Comparison of ENCODE assay signal across 8 cellular contexts in the genomic region with DNA sequence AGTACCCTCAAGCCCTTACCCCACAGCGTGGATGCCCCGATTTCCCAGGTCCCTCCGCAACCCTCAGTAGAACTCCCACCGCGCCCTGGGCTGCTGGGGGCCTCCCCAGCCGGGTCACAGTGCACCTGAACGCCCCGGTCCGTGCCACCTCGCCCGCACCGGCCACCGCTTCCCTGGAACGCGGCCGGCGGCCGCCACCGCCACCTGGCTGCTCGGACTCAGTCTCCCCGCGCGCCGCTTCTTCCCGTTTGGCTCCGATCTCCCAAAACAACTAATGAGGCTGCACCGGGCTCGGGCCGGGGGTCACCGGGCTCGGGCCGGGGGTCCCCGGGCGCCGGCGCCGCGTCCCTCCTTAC. TPM values are rescaled to one million over a fixed set of nuclear protein-coding genes. Genes with fewer than 3 reads are reported as not detected.
A peak's percentile ranks its signal among the peaks of the same experiment; 100 is the strongest.
DNase-seq lines count a peak whose midpoint lies in the region; ATAC-seq and TF ChIP-seq lines count a peak whose summit lies in the region.

No MANE protein-coding gene starts in this region.

- H3K9me2 ChIP-seq in GM23338 (ENCODE audit: insufficient read depth) = no peaks in the 10 kb centered on the region

- peaks cover 39% of the 10 kb centered on the region for H3K4me1 Mint-ChIP-seq in GM23338
- H3K4me1 Mint-ChIP-seq in activated naive CD8-positive, alpha-beta T cell treated with anti-CD3 and anti-CD28 coated beads, Interleukin-2, amount 50 U/mL, for 24 hours = peaks cover 44% of the 10 kb centered on the region

- peaks cover 3% of the 10 kb centered on the region; the same call in 2 of the 3 replicates for H3K36me3 Mint-ChIP-seq in GM23338 (ENCODE audit: low read depth)
- H3K36me3 Mint-ChIP-seq in activated naive CD8-positive, alpha-beta T cell treated with anti-CD3 and anti-CD28 coated beads, Interleukin-2, amount 50 U/mL, for 24 hours (ENCODE audit: low read depth) = no peaks in the 10 kb centered on the region

- H3K27ac ChIP-seq in ACC112 (ENCODE audit: low read depth, low read length) = no peak overlapping the region
- H3K27ac ChIP-seq in GM23338 (ENCODE audit: low read depth) = no peak overlapping the region

- H3K27me3 ChIP-seq in ACC112 (ENCODE audit: insufficient read depth, low read length) = no peaks in the 10 kb centered on the region
- no peaks in the 10 kb centered on the region for H3K27me3 ChIP-seq in GM23338 (ENCODE audit: insufficient read depth)

- peaks cover 20% of the 10 kb centered on the region for H3K27me3 Mint-ChIP-seq in GM23338 (ENCODE audit: insufficient read depth, low read depth, poor library complexity)
- H3K27me3 Mint-ChIP-seq in activated naive CD8-positive, alpha-beta T cell treated with anti-CD3 and anti-CD28 coated beads, Interleukin-2, amount 50 U/mL, for 24 hours = no peaks in the 10 kb centered on the region

- H3K36me3 ChIP-seq in ACC112 (ENCODE audit: insufficient read depth, low read length) = no peaks in the 10 kb centered on the region
- H3K36me3 ChIP-seq in GM23338 (ENCODE audit: insufficient read depth) = no peaks in the 10 kb centered on the region

- peaks cover 23% of the 10 kb centered on the region for H3K4me1 ChIP-seq in ACC112 (ENCODE audit: control insufficient read depth, insufficient read depth, low read length, unreplicated experiment)
- H3K4me1 ChIP-seq in GM23338 (ENCODE audit: insufficient read depth) = peaks cover 31% of the 10 kb centered on the region

- ATAC-seq in GM23338 = peak; percentile 4
- ATAC-seq in activated naive CD8-positive, alpha-beta T cell treated with anti-CD3 and anti-CD28 coated beads, Interleukin-2, amount 50 U/mL, for 24 hours = no peak
- no peak for ATAC-seq in stimulated activated naive CD8-positive, alpha-beta T cell treated with anti-CD3 and anti-CD28 coated beads, Interleukin-15, Interleukin-2, amounts not matched to agents 100 U/mL and 50 U/mL, for 24 hours

- DNase-seq in GM23338 (ENCODE audit: low spot score) = peak; percentile 33
- DNase-seq in activated naive CD8-positive, alpha-beta T cell treated with anti-CD3 and anti-CD28 coated beads, Interleukin-2, amount 50 U/mL, for 24 hours = peak; percentile 31
- peak; percentile 9 for DNase-seq in iPS-NIHi11 (ENCODE audit: low spot score)
- DNase-seq in stimulated activated naive CD8-positive, alpha-beta T cell treated with anti-CD3 and anti-CD28 coated beads, Interleukin-15, Interleukin-2, amounts not matched to agents 100 U/mL and 50 U/mL, for 24 hours = peak; percentile 36
- DNase-seq in NK-92 (lab: John Stamatoyannopoulos, UW; ENCODE audit: unreplicated experiment) = no peak
- DNase-seq in T-helper 9 cell = no peak
- DNase-seq in NCI-H1105 (lab: John Stamatoyannopoulos, UW) = no peak

- H3K4me2 ChIP-seq in GM23338 = peak overlapping the region; percentile 77

- no peak overlapping the region for H3K27ac Mint-ChIP-seq in GM23338
- peak overlapping the region; percentile 40 for H3K27ac Mint-ChIP-seq in activated naive CD8-positive, alpha-beta T cell treated with anti-CD3 and anti-CD28 coated beads, Interleukin-2, amount 50 U/mL, for 24 hours

- H3K79me2 ChIP-seq in ACC112 (ENCODE audit: control insufficient read depth, insufficient read depth, low read length, unreplicated experiment) (peaks cover 16% of the 10 kb centered on the region), GM23338 (replicated peaks; ENCODE audit: insufficient read depth) (peaks cover 53% of the 10 kb centered on the region)

- peaks cover 12% of the 10 kb centered on the region; the same call in 1 of the 2 replicates for H3F3A ChIP-seq in GM23338 (replicated peaks; ENCODE audit: low read depth)

- H3K9me3 Mint-ChIP-seq in GM23338 = no peaks in the 10 kb centered on the region
- H3K9me3 Mint-ChIP-seq in activated naive CD8-positive, alpha-beta T cell treated with anti-CD3 and anti-CD28 coated beads, Interleukin-2, amount 50 U/mL, for 24 hours = no peaks in the 10 kb centered on the region

- H3K4me3 ChIP-seq in ACC112 (ENCODE audit: low read depth, low read length) (peak overlapping the region; percentile 93), GM23338 (peak overlapping the region; percentile 95)

- TF ChIP-seq CTCF in GM23338 (conservative IDR thresholded peaks at IDR 0.05; ENCODE audit: low read depth in 2 of 2) = no peak

- H3K4me3 Mint-ChIP-seq in GM23338 = peak overlapping the region; percentile 89
- peak overlapping the region; percentile 83 for H3K4me3 Mint-ChIP-seq in activated naive CD8-positive, alpha-beta T cell treated with anti-CD3 and anti-CD28 coated beads, Interleukin-2, amount 50 U/mL, for 24 hours

- H2AFZ ChIP-seq in ACC112 (ENCODE audit: low read length, unreplicated experiment) (peak overlapping the region; percentile 74), GM23338 (no peak overlapping the region)

- peaks cover 29% of the 10 kb centered on the region for H4K20me1 ChIP-seq in GM23338 (replicated peaks; ENCODE audit: insufficient read depth)

TF ChIP-seq in GM23338, 12 proteins besides CTCF, POLR2A, EP300 and RAD21 (continues in another document):
- TF ChIP-seq, protein P1, sequence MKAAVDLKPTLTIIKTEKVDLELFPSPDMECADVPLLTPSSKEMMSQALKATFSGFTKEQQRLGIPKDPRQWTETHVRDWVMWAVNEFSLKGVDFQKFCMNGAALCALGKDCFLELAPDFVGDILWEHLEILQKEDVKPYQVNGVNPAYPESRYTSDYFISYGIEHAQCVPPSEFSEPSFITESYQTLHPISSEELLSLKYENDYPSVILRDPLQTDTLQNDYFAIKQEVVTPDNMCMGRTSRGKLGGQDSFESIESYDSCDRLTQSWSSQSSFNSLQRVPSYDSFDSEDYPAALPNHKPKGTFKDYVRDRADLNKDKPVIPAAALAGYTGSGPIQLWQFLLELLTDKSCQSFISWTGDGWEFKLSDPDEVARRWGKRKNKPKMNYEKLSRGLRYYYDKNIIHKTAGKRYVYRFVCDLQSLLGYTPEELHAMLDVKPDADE (IDR thresholded peaks at IDR 0.05) = no peak
- TF ChIP-seq, protein P2, sequence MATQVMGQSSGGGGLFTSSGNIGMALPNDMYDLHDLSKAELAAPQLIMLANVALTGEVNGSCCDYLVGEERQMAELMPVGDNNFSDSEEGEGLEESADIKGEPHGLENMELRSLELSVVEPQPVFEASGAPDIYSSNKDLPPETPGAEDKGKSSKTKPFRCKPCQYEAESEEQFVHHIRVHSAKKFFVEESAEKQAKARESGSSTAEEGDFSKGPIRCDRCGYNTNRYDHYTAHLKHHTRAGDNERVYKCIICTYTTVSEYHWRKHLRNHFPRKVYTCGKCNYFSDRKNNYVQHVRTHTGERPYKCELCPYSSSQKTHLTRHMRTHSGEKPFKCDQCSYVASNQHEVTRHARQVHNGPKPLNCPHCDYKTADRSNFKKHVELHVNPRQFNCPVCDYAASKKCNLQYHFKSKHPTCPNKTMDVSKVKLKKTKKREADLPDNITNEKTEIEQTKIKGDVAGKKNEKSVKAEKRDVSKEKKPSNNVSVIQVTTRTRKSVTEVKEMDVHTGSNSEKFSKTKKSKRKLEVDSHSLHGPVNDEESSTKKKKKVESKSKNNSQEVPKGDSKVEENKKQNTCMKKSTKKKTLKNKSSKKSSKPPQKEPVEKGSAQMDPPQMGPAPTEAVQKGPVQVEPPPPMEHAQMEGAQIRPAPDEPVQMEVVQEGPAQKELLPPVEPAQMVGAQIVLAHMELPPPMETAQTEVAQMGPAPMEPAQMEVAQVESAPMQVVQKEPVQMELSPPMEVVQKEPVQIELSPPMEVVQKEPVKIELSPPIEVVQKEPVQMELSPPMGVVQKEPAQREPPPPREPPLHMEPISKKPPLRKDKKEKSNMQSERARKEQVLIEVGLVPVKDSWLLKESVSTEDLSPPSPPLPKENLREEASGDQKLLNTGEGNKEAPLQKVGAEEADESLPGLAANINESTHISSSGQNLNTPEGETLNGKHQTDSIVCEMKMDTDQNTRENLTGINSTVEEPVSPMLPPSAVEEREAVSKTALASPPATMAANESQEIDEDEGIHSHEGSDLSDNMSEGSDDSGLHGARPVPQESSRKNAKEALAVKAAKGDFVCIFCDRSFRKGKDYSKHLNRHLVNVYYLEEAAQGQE (IDR thresholded peaks at IDR 0.05; ENCODE audit: unreplicated experiment) = no peak
- TF ChIP-seq ZNF331 (CRISPR knock-in tag; IDR thresholded peaks at IDR 0.05; ENCODE audit: low read depth) (no peak), ZNF114 (CRISPR knock-in tag; IDR thresholded peaks at IDR 0.05) (no peak), NANOG (IDR thresholded peaks at IDR 0.05; ENCODE audit: borderline replicate concordance) (no peak), EZH2phosphoT487 (IDR thresholded peaks at IDR 0.05; ENCODE audit: unreplicated experiment) (no peak)

RNA-seq across cellular contexts. Expression of a gene that starts 1.0 kb away (rescaled TPM):
- 88.1 and 101 TPM in 2 replicates for total RNA-seq in GM23338 (2014; rRNA removed; shearing (Covaris generic))
- polyA plus RNA-seq in GM23338 (2016; fragmentation: Nextera tagmentation; extraction: Ambion mirVana) = 35.9 and 39.9 TPM in 2 replicates

Comparison
In these comparisons a context has a peak if more than half of its experiments do, and no peak if none do; other contexts are left out.
1. DNase-seq: peak in GM23338 (single experiment), activated naive CD8-positive, alpha-beta T cell treated with anti-CD3 and anti-CD28 coated beads, Interleukin-2, amount 50 U/mL, for 24 hours (single experiment), iPS-NIHi11 (single experiment) and stimulated activated naive CD8-positive, alpha-beta T cell treated with anti-CD3 and anti-CD28 coated beads, Interleukin-15, Interleukin-2, amounts not matched to agents 100 U/mL and 50 U/mL, for 24 hours (single experiment); none in NK-92 (single experiment), T-helper 9 cell (single experiment) and NCI-H1105 (single experiment).